In genomic region chr13:50740052-50740741, GRCh38 we compare ENCODE assay signal across 20 cellular contexts.
A peak's percentile ranks its signal among the peaks of the same experiment; 100 is the strongest.
DNase-seq lines count a peak whose midpoint lies in the region; FAIRE-seq and TF ChIP-seq lines count a peak whose summit lies in the region.
"Had no signal": no experiment of that assay in that cellular context is flagged by ENCODE, and none has a peak within 500 bp of the region (broad histone marks: within the 10 kb centered on the region; RNA-seq: fewer than 3 reads in every experiment).

No MANE protein-coding gene starts in this region.

- H2AFZ ChIP-seq in astrocyte (ENCODE audit: low read depth, low read length) = no peak overlapping the region

- H3K4me3 ChIP-seq in astrocyte (ENCODE audit: insufficient read depth, low read depth, low read length) (no peak overlapping the region), brain microvascular endothelial cell (ENCODE audit: low read depth, low read length) (no peak overlapping the region)
- H3K4me3 ChIP-seq: SK-N-MC had no signal

- TF ChIP-seq CTCF in astrocyte (IDR thresholded peaks at IDR 0.05; ENCODE audit: insufficient read depth, low read depth, low read length) = no peak
- TF ChIP-seq CTCF in brain microvascular endothelial cell (IDR thresholded peaks at IDR 0.05; ENCODE audit: low read depth, low read length, missing control alignments) = no peak

- no peaks in the 10 kb centered on the region for H3K9me3 ChIP-seq in astrocyte (ENCODE audit: insufficient read depth, low read depth, low read length)

- H3K27ac ChIP-seq in astrocyte (ENCODE audit: low read depth, low read length) (no peak overlapping the region), brain microvascular endothelial cell (no peak overlapping the region)
- H3K27ac ChIP-seq: SK-N-MC had no signal

- H3K4me1 ChIP-seq in astrocyte (ENCODE audit: insufficient read depth, low read length) = no peaks in the 10 kb centered on the region

- H3K79me2 ChIP-seq in astrocyte (ENCODE audit: insufficient read depth, low read length) = no peaks in the 10 kb centered on the region

- peak; percentile 39 for FAIRE-seq in astrocyte (lab: Jason Lieb, UNC)
- FAIRE-seq: HepG2 had no signal

- H4K20me1 ChIP-seq in astrocyte (ENCODE audit: insufficient read depth, low read length) = no peaks in the 10 kb centered on the region

- H3K4me1 Mint-ChIP-seq in astrocyte (ENCODE audit: low read depth, unreplicated experiment) = peaks cover 28% of the 10 kb centered on the region

- in situ Hi-C loops in brain microvascular endothelial cell (cut with HindIII; ENCODE audit: low pct_ligation_motif_present, low sequenced_read_pairs) = no loop called here

- H3K4me2 ChIP-seq in astrocyte (ENCODE audit: low read length) = no peak overlapping the region

- H3K36me3 ChIP-seq in astrocyte (ENCODE audit: insufficient read depth, low read length) (no peaks in the 10 kb centered on the region), brain microvascular endothelial cell (replicated peaks) (no peaks in the 10 kb centered on the region)

- H3K27ac Mint-ChIP-seq in astrocyte (ENCODE audit: unreplicated experiment) = no peak overlapping the region
- H3K27ac Mint-ChIP-seq: B cell had no signal

- no peaks in the 10 kb centered on the region for H3K27me3 Mint-ChIP-seq in astrocyte (ENCODE audit: low read depth, unreplicated experiment)
- H3K27me3 Mint-ChIP-seq: B cell had no signal

- no peaks in the 10 kb centered on the region for H3K36me3 Mint-ChIP-seq in astrocyte (ENCODE audit: low read depth, unreplicated experiment)

- H3K4me3 Mint-ChIP-seq in astrocyte (ENCODE audit: unreplicated experiment) = no peak overlapping the region
- H3K4me3 Mint-ChIP-seq: B cell had no signal

- H3K27me3 ChIP-seq in astrocyte (ENCODE audit: insufficient read depth, low read length) (no peaks in the 10 kb centered on the region), brain microvascular endothelial cell (replicated peaks) (no peaks in the 10 kb centered on the region)

- DNase-seq in GM03348 (ENCODE audit: low spot score) (peak; percentile 52), astrocyte (ENCODE audit: low read depth) (peak; percentile 24), fibroblast of peridontal ligament (ENCODE audit: extremely low read depth) (peak; percentile 92), globus pallidus (ENCODE audit: low spot score) (no peak), brain microvascular endothelial cell (no peak), ureter (ENCODE audit: low spot score) (no peak)
- no peak for DNase-seq in activated CD4-positive, alpha-beta T cell treated with anti-CD3 and anti-CD28 coated beads, Interleukin-2, amount 50 U/mL, for 4 hours
- DNase-seq: DND-41, GOT3, KG1, NCI-H1436, NCI-H1930, NCI-H226, NCI-H524, NCI-H82, OCI-M1, Right ventricle myocardium superior had no signal

- no peak overlapping the region for H3K9ac ChIP-seq in astrocyte (ENCODE audit: low read length)

- H3K9me3 Mint-ChIP-seq in astrocyte (ENCODE audit: unreplicated experiment) = no peaks in the 10 kb centered on the region

Comparison
In these comparisons a context has a peak if more than half of its experiments do, and no peak if none do; other contexts are left out.
1. DNase-seq: peak in GM03348 (single experiment), astrocyte (single experiment) and fibroblast of peridontal ligament (single experiment); none in activated CD4-positive, alpha-beta T cell treated with anti-CD3 and anti-CD28 coated beads, Interleukin-2, amount 50 U/mL, for 4 hours (0 of 2), globus pallidus (single experiment), brain microvascular endothelial cell (single experiment) and ureter (single experiment).